ENCODE assay signal across 2 cellular contexts in genomic region chr10:34796133-34796532, GRCh38.
A peak's percentile ranks its signal among the peaks of the same experiment; 100 is the strongest.
TF ChIP-seq lines count a peak whose summit lies in the region.

No MANE protein-coding gene starts in this region.

TF ChIP-seq in HepG2, 621 proteins besides CTCF, POLR2A, EP300 and RAD21:
- TF ChIP-seq ZNF331 (CRISPR knock-in tag; IDR thresholded peaks at IDR 0.05) (peak; percentile 96), CENPT (CRISPR knock-in tag; IDR thresholded peaks at IDR 0.05; ENCODE audit: low read depth) (no peak)

TF ChIP-seq in GM23338, 12 proteins besides CTCF, POLR2A, EP300 and RAD21:
- peak; percentile 85 for TF ChIP-seq ZNF331 (CRISPR knock-in tag; IDR thresholded peaks at IDR 0.05; ENCODE audit: low read depth)
- TF ChIP-seq ZNF114 (CRISPR knock-in tag; IDR thresholded peaks at IDR 0.05): no peak
